9 cellular contexts compared by ENCODE assay signal in the genomic region with DNA sequence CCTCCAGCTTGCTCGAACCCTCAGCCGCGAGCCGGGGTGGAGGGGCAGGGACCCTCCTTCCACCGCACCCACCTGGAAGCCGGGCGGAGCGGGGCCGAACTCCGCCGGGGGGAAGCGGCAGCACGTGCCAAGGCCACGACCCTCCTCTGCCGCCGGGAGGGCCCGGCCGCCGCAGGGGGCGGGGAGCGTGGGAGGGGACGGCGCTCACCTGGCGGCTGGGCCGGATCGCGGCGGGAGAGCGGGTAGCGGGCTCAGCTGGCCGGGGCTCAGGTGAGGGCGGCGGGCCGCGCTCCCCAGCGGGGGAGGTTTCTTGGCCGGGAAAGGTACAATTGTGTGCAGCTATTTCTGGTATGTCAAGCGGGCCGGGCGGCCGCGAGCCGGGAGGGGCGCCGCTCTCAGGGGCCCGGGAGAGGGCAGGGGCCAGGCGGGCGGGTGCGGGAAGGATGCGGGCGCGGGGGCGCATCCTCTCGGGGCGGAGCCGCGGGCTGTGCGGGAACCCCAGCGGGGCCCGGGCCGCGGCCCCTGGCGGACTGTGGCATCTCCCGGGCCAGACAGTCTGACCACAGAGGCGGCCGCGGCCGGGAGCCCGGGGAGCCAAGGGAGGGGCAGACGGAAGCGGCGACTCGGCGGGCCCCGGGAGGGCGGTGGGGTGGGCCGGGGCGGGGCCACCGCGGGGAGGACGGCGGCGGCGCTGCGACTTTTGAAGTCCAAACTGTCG. TPM values are rescaled to one million over a fixed set of nuclear protein-coding genes. Genes with fewer than 3 reads are reported as not detected.
DNase-seq lines count a peak whose midpoint lies in the region; ATAC-seq, FAIRE-seq and TF ChIP-seq lines count a peak whose summit lies in the region.
"Had no signal": no experiment of that assay in that cellular context is flagged by ENCODE, and none has a peak within 500 bp of the region (broad histone marks: within the 10 kb centered on the region; RNA-seq: fewer than 3 reads in every experiment).

A gene (plus strand): TSS at position 710 of the 718 bp plus-strand sequence. CDS start 328 bp downstream, outside the sequence.

- BruUV-seq in K562 (replicated peaks; lab: Mats Ljungman, UMichigan): no TSS peak

- peak; percentile 66 for DNase-seq in CMK (ENCODE audit: low read depth)
- DNase-seq in K562 (ENCODE audit: extremely low read depth in 1 of 4, low spot score in 3 of 4): peak; percentile 15 to 49 (median 42)
- DNase-seq in NCI-H524 treated with DMSO at 0.1 percent for 48 hours (lab: John Stamatoyannopoulos, UW): no peak

- TF ChIP-seq CTCF in K562 (IDR thresholded peaks at IDR 0.05 in 2 of 3, conservative IDR thresholded peaks at IDR 0.05 in 1 of 3; ENCODE audit: insufficient read depth in 2 of 3, low read depth in 1 of 3, low read length in 3 of 3): no peak

- H3K27ac ChIP-seq in K562 (ENCODE audit: extremely low read depth, low read depth, low read length) (no peak within 1 kb of the TSS), iPS-20b (ENCODE audit: low read length) (no peak within 1 kb of the TSS), skeletal muscle tissue (ENCODE audit: low read depth, low read length) (peak within 1 kb of the TSS; percentile 51)

- no peaks in the 10 kb centered on the region for H3K9me3 Mint-ChIP-seq in T-helper 1 cell treated with Interleukin-12 subunit alpha and Interleukin-12 subunit beta and Interleukin-4 antibody, amounts not matched to agents 30 μg/mL and 1 μg/mL, for 36 hours

- CTCF ChIA-PET in K562 (lab: Yijun Ruan, JAX; ENCODE audit: low intra/inter-chr PET ratio): no interaction called here

- TF ChIP-seq POLR2A in K562 (conservative IDR thresholded peaks at IDR 0.05): no peak

- WGBS in K562 (ENCODE audit: insufficient coverage, low coverage, missing lambda C conversion rate): 65% methylated on average over 8 of the region's 86 CpGs

- H3K4me3 Mint-ChIP-seq in T-helper 1 cell treated with Interleukin-12 subunit alpha and Interleukin-12 subunit beta and Interleukin-4 antibody, amounts not matched to agents 30 μg/mL and 1 μg/mL, for 36 hours: peak within 1 kb of the TSS; percentile 68

- no peaks in the 10 kb centered on the region for H3K9me3 ChIP-seq in K562 (replicated peaks; ENCODE audit: control insufficient read depth, insufficient read depth, low read depth, low read length)
- H3K9me3 ChIP-seq in iPS-20b (ENCODE audit: insufficient read depth, low read depth, low read length): no peaks in the 10 kb centered on the region
- no peaks in the 10 kb centered on the region for H3K9me3 ChIP-seq in skeletal muscle tissue (ENCODE audit: control insufficient read depth in 3 of 3, low read length in 3 of 3)

- peak within 1 kb of the TSS; percentile 60 for H3K4me2 ChIP-seq in K562 (ENCODE audit: insufficient read depth, low read length)

- H3K4me1 ChIP-seq in K562 (replicated peaks in 1 of 2; ENCODE audit: control insufficient read depth in 2 of 2, insufficient read depth in 2 of 2, low read length in 2 of 2): peaks cover 0 to 15% of the 10 kb centered on the region in 2 experiments; a peak in 2 of 5 replicates
- H3K4me1 ChIP-seq in iPS-20b (ENCODE audit: insufficient read depth, low read length): peaks cover 16% of the 10 kb centered on the region
- H3K4me1 ChIP-seq in skeletal muscle tissue (ENCODE audit: control insufficient read depth in 3 of 3, insufficient read depth in 3 of 3, low read length in 3 of 3): peaks cover 5 to 7% (median 6%) of the 10 kb centered on the region in 3 donors

- POLR2A ChIA-PET in K562 (lab: Yijun Ruan, JAX): no interaction called here

- no peak for FAIRE-seq in K562 (lab: Jason Lieb, UNC)
- FAIRE-seq: TTC549 had no signal

- no peaks in the 10 kb centered on the region for H3K27me3 ChIP-seq in K562 (ENCODE audit: control insufficient read depth in 2 of 2, insufficient read depth in 2 of 2, low read length in 2 of 2)
- H3K27me3 ChIP-seq in iPS-20b (ENCODE audit: insufficient read depth, low read length): peaks cover 50% of the 10 kb centered on the region
- H3K27me3 ChIP-seq in skeletal muscle tissue (ENCODE audit: control insufficient read depth in 3 of 3, insufficient read depth in 3 of 3, low read length in 3 of 3): peaks cover 0 to 5% (median 3%) of the 10 kb centered on the region in 3 donors

- H3K36me3 Mint-ChIP-seq in T-helper 1 cell treated with Interleukin-12 subunit alpha and Interleukin-12 subunit beta and Interleukin-4 antibody, amounts not matched to agents 30 μg/mL and 1 μg/mL, for 36 hours (ENCODE audit: low read depth): peaks cover under 1% of the 10 kb centered on the region

- in situ Hi-C loops in K562 (cut with MboI): no loop called here

- H3K4me3 ChIP-seq in K562 (peak within 1 kb of the TSS; percentile 34), iPS-20b (ENCODE audit: low read length) (peak within 1 kb of the TSS; percentile 78), skeletal muscle tissue (ENCODE audit: low read length in 3 of 3) (peak within 1 kb of the TSS; percentile 81 to 84 (median 83))

- ATAC-seq in GM19463 (IDR thresholded peaks at IDR 0.05; ENCODE audit: unreplicated experiment): peak; percentile 59
- ATAC-seq in HG03460 (IDR thresholded peaks at IDR 0.05; ENCODE audit: unreplicated experiment): peak; percentile 64
- peak; percentile 89 for ATAC-seq in K562

- peaks cover 11% of the 10 kb centered on the region for H3K4me1 Mint-ChIP-seq in T-helper 1 cell treated with Interleukin-12 subunit alpha and Interleukin-12 subunit beta and Interleukin-4 antibody, amounts not matched to agents 30 μg/mL and 1 μg/mL, for 36 hours (ENCODE audit: low read depth)

- intact Hi-C loops in K562 (cut with micrococcal nuclease): no loop called here

- no peak within 1 kb of the TSS for H3K27ac Mint-ChIP-seq in T-helper 1 cell treated with Interleukin-12 subunit alpha and Interleukin-12 subunit beta and Interleukin-4 antibody, amounts not matched to agents 30 μg/mL and 1 μg/mL, for 36 hours

- no peak for TF ChIP-seq EP300 in K562 (IDR thresholded peaks at IDR 0.05; ENCODE audit: low read length)

- no peaks in the 10 kb centered on the region for H3K79me2 ChIP-seq in K562 (ENCODE audit: control insufficient read depth, insufficient read depth, low read length)

- H3K9ac ChIP-seq in K562 (ENCODE audit: insufficient read depth in 1 of 2, low read depth in 2 of 2, low read length in 2 of 2) (peak within 1 kb of the TSS in 1 of 2 experiments; percentile 79; a peak in 3 of 4 replicates), iPS-20b (ENCODE audit: low read depth, low read length) (peak within 1 kb of the TSS; percentile 59), skeletal muscle tissue (ENCODE audit: low read depth in 1 of 3, low read length in 3 of 3) (peak within 1 kb of the TSS; percentile 45 to 69 (median 57))

- peaks cover 25% of the 10 kb centered on the region for H3K27me3 Mint-ChIP-seq in T-helper 1 cell treated with Interleukin-12 subunit alpha and Interleukin-12 subunit beta and Interleukin-4 antibody, amounts not matched to agents 30 μg/mL and 1 μg/mL, for 36 hours (ENCODE audit: low read depth)

- H3K36me3 ChIP-seq in K562 (ENCODE audit: control insufficient read depth, insufficient read depth, low read length) (no peaks in the 10 kb centered on the region), iPS-20b (ENCODE audit: insufficient read depth, low read depth, low read length) (no peaks in the 10 kb centered on the region), skeletal muscle tissue (ENCODE audit: control insufficient read depth in 3 of 3, insufficient read depth in 3 of 3, low read length in 3 of 3) (no peaks in the 10 kb centered on the region)

- no peaks in the 10 kb centered on the region for H3K9me1 ChIP-seq in K562 (ENCODE audit: control insufficient read depth, insufficient read depth, low read length)

- peak within 1 kb of the TSS; percentile 67 for H2AFZ ChIP-seq in K562 (ENCODE audit: low read depth, low read length)

- H4K20me1 ChIP-seq in K562 (replicated peaks; ENCODE audit: control insufficient read depth, insufficient read depth, low read length): no peaks in the 10 kb centered on the region

- TF ChIP-seq RAD21 in K562 (CRISPR knock-in tag; conservative IDR thresholded peaks at IDR 0.05 in 1 of 2, IDR thresholded peaks at IDR 0.05 in 1 of 2): no peak

TF ChIP-seq in K562, 482 proteins besides CTCF, POLR2A, EP300 and RAD21 (continues in another document):
- TF ChIP-seq GABPA (tag; conservative IDR thresholded peaks at IDR 0.05; ENCODE audit: low read depth) (0 out of 2 replicates have a peak, but pooled peaks have one; percentile 15), SOX6 (IDR thresholded peaks at IDR 0.05) (no peak)
- TF ChIP-seq, protein P1, sequence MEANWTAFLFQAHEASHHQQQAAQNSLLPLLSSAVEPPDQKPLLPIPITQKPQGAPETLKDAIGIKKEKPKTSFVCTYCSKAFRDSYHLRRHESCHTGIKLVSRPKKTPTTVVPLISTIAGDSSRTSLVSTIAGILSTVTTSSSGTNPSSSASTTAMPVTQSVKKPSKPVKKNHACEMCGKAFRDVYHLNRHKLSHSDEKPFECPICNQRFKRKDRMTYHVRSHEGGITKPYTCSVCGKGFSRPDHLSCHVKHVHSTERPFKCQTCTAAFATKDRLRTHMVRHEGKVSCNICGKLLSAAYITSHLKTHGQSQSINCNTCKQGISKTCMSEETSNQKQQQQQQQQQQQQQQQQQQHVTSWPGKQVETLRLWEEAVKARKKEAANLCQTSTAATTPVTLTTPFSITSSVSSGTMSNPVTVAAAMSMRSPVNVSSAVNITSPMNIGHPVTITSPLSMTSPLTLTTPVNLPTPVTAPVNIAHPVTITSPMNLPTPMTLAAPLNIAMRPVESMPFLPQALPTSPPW (CRISPR knock-in tag; IDR thresholded peaks at IDR 0.05): peak; percentile 66

RNA-seq across cellular contexts. Expression of the gene that starts here (rescaled TPM):
- total RNA-seq in K562 (2011; cell fraction: chromatin; rRNA removed; ENCODE audit: low replicate concordance): 4.2 and 10.1 TPM in 2 replicates
- 1.5 and 1.7 TPM in 2 replicates for total RNA-seq in K562 (2011; cell fraction: nucleolus; rRNA removed)
- 4.4 and 9.8 TPM in 2 replicates for total RNA-seq in K562 (2011; cell fraction: nucleoplasm; rRNA removed)
- total RNA-seq in K562 (2014; rRNA removed): 2.2 and 2.3 TPM in 2 replicates
- 2.2 and 2.3 TPM in 2 replicates for total RNA-seq in K562 (2014; rRNA removed; fragmentation: Illumina TruSeq; extraction: Trizol)
- 3.7 and 4.3 TPM in 2 replicates for total RNA-seq in K562 (2015; rRNA removed; fragmentation: Illumina TruSeq; extraction: Trizol)
- total RNA-seq in K562 (2021): 1.7 and 2.5 TPM in 2 replicates
- polyA plus RNA-seq in K562 (2011; rRNA removed): 1.1 and 1.4 TPM in 2 replicates
- 0.52 and 1.0 TPM in 2 replicates for polyA plus RNA-seq in K562 (2011; cell fraction: cytosol; rRNA removed)
- polyA plus RNA-seq in K562 (2011; cell fraction: nucleus; rRNA removed): 6.2 and 9.1 TPM in 2 replicates
- polyA plus RNA-seq in K562 (2012): 2.7 and 3.3 TPM in 2 replicates
- polyA plus RNA-seq in K562 (2014; fragmentation: Illumina TruSeq; extraction: Trizol): 2.1 and 3.5 TPM in 2 replicates
- under 1 TPM; 0.42 to 0.45 TPM for polyA plus RNA-seq in K562 (2014; fragmentation: Nextera tagmentation; extraction: Ambion mirVana)
- polyA plus RNA-seq in K562 (2014; rRNA removed): 1.6 and 1.8 TPM in 2 replicates
- polyA minus RNA-seq in K562 (2011; rRNA and poly(A)+ RNA removed): 3.3 and 4.3 TPM in 2 replicates
- 1.5 and 2.7 TPM in 2 replicates for polyA minus RNA-seq in K562 (2011; cell fraction: cytosol; rRNA and poly(A)+ RNA removed)
- 4.4 and 11.9 TPM in 2 replicates for polyA minus RNA-seq in K562 (2011; cell fraction: nucleus; rRNA and poly(A)+ RNA removed)
- total RNA-seq in skeletal muscle tissue: 176 TPM

Comparison
In these comparisons a context has a peak if more than half of its experiments do, and no peak if none do; other contexts are left out.
1. RNA of the gene that starts here (total RNA-seq): 176 TPM in skeletal muscle tissue (single experiment); 1.5 to 10.1 TPM in K562; every median in the first group is over 10 times any median in the second.
2. Peak in every context shown above with its lines, with median percentiles within 50 percentile points of each other: ATAC-seq and H3K4me3 ChIP-seq.